ENCODE assay signal across 8 cellular contexts in genomic region chr1:202810615-202811295, GRCh38. TPM values are rescaled to one million over a fixed set of nuclear protein-coding genes. Genes with fewer than 3 reads are reported as not detected.
A peak's percentile ranks its signal among the peaks of the same experiment; 100 is the strongest.
DNase-seq lines count a peak whose midpoint lies in the region; ATAC-seq and TF ChIP-seq lines count a peak whose summit lies in the region.

TSS of gene PCAT6 (plus strand) at chr1:202810954.

- DNase-seq in GM10248 (ENCODE audit: extremely low spot score) (peak; percentile 95), NCI-H1417 (lab: John Stamatoyannopoulos, UW) (peak; percentile 95 to 99 (median 97)), SW480 (ENCODE audit: low spot score) (peak; percentile 93), adipocyte (ENCODE audit: low read depth) (peak; percentile 99), cardiac septum (ENCODE audit: low spot score) (peak; percentile 99), trophoblast cell (peak; percentile 97), transverse colon (peak; percentile 97)

- CTCF ChIA-PET in GM10248 (lab: Yijun Ruan, JAX): interaction anchor here (1.8 kb wide), 1 partner anchor 42 kb away, joined by 7 read pairs; no protein-coding TSS in a partner anchor

- H3K27ac ChIP-seq in trophoblast cell (ENCODE audit: low read depth, low read length) (peak within 1 kb of the TSS; percentile 18), transverse colon (peak within 1 kb of the TSS; percentile 80 to 91 (median 89))

- H3K36me3 ChIP-seq in adipocyte (ENCODE audit: control insufficient read depth, insufficient read depth, low read length, severe bottlenecking) (no peaks in the 10 kb centered on the region), trophoblast cell (ENCODE audit: control insufficient read depth in 1 of 2, insufficient read depth in 2 of 2, low read length in 2 of 2) (no peaks in the 10 kb centered on the region), transverse colon (no peaks in the 10 kb centered on the region)

- H2AK5ac ChIP-seq in trophoblast cell (ENCODE audit: low read length): peak within 1 kb of the TSS; percentile 89

- no peak for TF ChIP-seq CTCF in GM10248 (IDR thresholded peaks at IDR 0.05; ENCODE audit: control extremely low read depth, extremely low read depth, low read depth, missing control alignments)
- no peak for TF ChIP-seq CTCF in transverse colon (IDR thresholded peaks at IDR 0.05)

- peak within 1 kb of the TSS; percentile 91 for H3K9ac ChIP-seq in adipocyte (ENCODE audit: low read length)
- peak within 1 kb of the TSS; percentile 7 for H3K9ac ChIP-seq in trophoblast cell (ENCODE audit: low read length)

- H2BK5ac ChIP-seq in trophoblast cell (ENCODE audit: low read depth, low read length, poor library complexity): peak within 1 kb of the TSS; percentile 81

- POLR2A ChIA-PET in GM10248 (lab: Yijun Ruan, JAX): interaction anchor here (0.5 to 1.4 kb wide), 4 partner anchors 10 to 50 kb away, joined by 3 to 5 read pairs (median 3); no protein-coding TSS in a partner anchor

- H3K79me2 ChIP-seq in trophoblast cell (ENCODE audit: control insufficient read depth, insufficient read depth, low read length, poor library complexity): peaks cover 30% of the 10 kb centered on the region

- peak; percentile 94 for TF ChIP-seq POLR2A in transverse colon (IDR thresholded peaks at IDR 0.05)

- H4K12ac ChIP-seq in trophoblast cell (ENCODE audit: low read depth, low read length): peak within 1 kb of the TSS; percentile 79

- H3K4me1 ChIP-seq in adipocyte (ENCODE audit: control insufficient read depth, insufficient read depth, low read length) (peaks cover 28% of the 10 kb centered on the region), trophoblast cell (ENCODE audit: control insufficient read depth in 1 of 2, insufficient read depth in 2 of 2, low read length in 2 of 2) (peaks cover 19 to 26% of the 10 kb centered on the region in 2 experiments), transverse colon (peaks cover 3 to 44% (median 25%) of the 10 kb centered on the region in 4 donors)

- H3K23ac ChIP-seq in trophoblast cell (ENCODE audit: low read length): no peak within 1 kb of the TSS

- peak within 1 kb of the TSS; percentile 65 for H2BK120ac ChIP-seq in trophoblast cell (ENCODE audit: insufficient read depth, low read length, poor library complexity)

- peak within 1 kb of the TSS; percentile 95 for H3K14ac ChIP-seq in trophoblast cell (ENCODE audit: low read length)

- peak within 1 kb of the TSS; percentile 96 for H2AFZ ChIP-seq in trophoblast cell (ENCODE audit: insufficient read depth, low read length, poor library complexity)

- TF ChIP-seq EP300 in transverse colon (IDR thresholded peaks at IDR 0.05; ENCODE audit: low read depth): peak; percentile 42

- peak within 1 kb of the TSS; percentile 52 for H2BK12ac ChIP-seq in trophoblast cell (ENCODE audit: low read length)

- WGBS in trophoblast cell (ENCODE audit: extremely low coverage, insufficient coverage, insufficient read length): no CpG with 5 or more reads among the region's 53 CpGs
- 1% methylated on average over 52 of the region's 53 CpGs; no CpG with 5 or more reads in 1 of the 2 donors for WGBS in transverse colon (ENCODE audit: low coverage in 1 of 2), 2 donors

- peak within 1 kb of the TSS; percentile 94 for H4K91ac ChIP-seq in trophoblast cell (ENCODE audit: low read depth, low read length)

- H3K18ac ChIP-seq in trophoblast cell (ENCODE audit: low read length): peak within 1 kb of the TSS; percentile 93

- peaks cover 38% of the 10 kb centered on the region for H3K79me1 ChIP-seq in trophoblast cell (ENCODE audit: low read length)

- H3K4me3 ChIP-seq in adipocyte (ENCODE audit: low read length) (peak within 1 kb of the TSS; percentile 91), trophoblast cell (ENCODE audit: low read depth, low read length) (peak within 1 kb of the TSS; percentile 71), transverse colon (peak within 1 kb of the TSS; percentile 52 to 93 (median 68))

- peak; percentile 81 for ATAC-seq in HG02642 (IDR thresholded peaks at IDR 0.05; ENCODE audit: poor library complexity, unreplicated experiment)

- intact Hi-C loops in cardiac septum (cut with DNase I) (loop anchor here (2.0 kb wide), 2 partner anchors 50 to 78 kb away; partner anchors contain the start of gene RABIF), transverse colon (cut with DNase I; ENCODE audit: low total_unique reads) (no loop called here)

- in situ Hi-C loops in transverse colon (cut with MboI; ENCODE audit: low pct_ligation_motif_present in 1 of 4, low pct_unique_long_range_greater_than_20kb in 1 of 4, low sequenced_read_pairs in 3 of 4): no loop called here

- peak within 1 kb of the TSS; percentile 90 for H3K4ac ChIP-seq in trophoblast cell (ENCODE audit: low read depth, low read length)

- H4K8ac ChIP-seq in trophoblast cell (ENCODE audit: low read depth, low read length): peak within 1 kb of the TSS; percentile 83

- H3K27me3 ChIP-seq in adipocyte (replicated peaks; ENCODE audit: control insufficient read depth, insufficient read depth, low read length) (no peaks in the 10 kb centered on the region), trophoblast cell (ENCODE audit: insufficient read depth, low read length) (no peaks in the 10 kb centered on the region), transverse colon (no peaks in the 10 kb centered on the region)

- H3K9me3 ChIP-seq in adipocyte (ENCODE audit: control insufficient read depth, low read length) (no peaks in the 10 kb centered on the region), trophoblast cell (ENCODE audit: insufficient read depth, low read depth, low read length) (peaks cover 2% of the 10 kb centered on the region), transverse colon (no peaks in the 10 kb centered on the region)

- peak within 1 kb of the TSS; percentile 83 for H3K4me2 ChIP-seq in trophoblast cell (ENCODE audit: low read length)

RNA-seq across cellular contexts. Expression of gene PCAT6, which starts in this region (rescaled TPM):
- total RNA-seq in cardiac septum: 1.7 TPM
- 14.6 and 15.7 TPM in 2 replicates for polyA plus RNA-seq in trophoblast cell (2013)
- total RNA-seq in transverse colon: not detected

Comparison
In these comparisons a context has a peak if more than half of its experiments do, and no peak if none do; other contexts are left out.
1. Peak in every context shown above with its lines: DNase-seq, ATAC-seq, H3K4me3 ChIP-seq and H3K27ac ChIP-seq.
2. Peak in DNase-seq, H3K4me3 ChIP-seq and H3K27ac ChIP-seq in transverse colon; RNA of the gene not detected or under 1 TPM.